ENCODE assay signal across 1 cellular context in genomic region chr4:70903282-70903603, GRCh38.
A peak's percentile ranks its signal among the peaks of the same experiment; 100 is the strongest.
TF ChIP-seq lines count a peak whose summit lies in the region.

No MANE protein-coding gene starts in this region.

TF ChIP-seq in K562, 482 proteins besides CTCF, POLR2A, EP300 and RAD21 (continued from another document and continues in another):
- TF ChIP-seq CREB3L1 (IDR thresholded peaks at IDR 0.05; ENCODE audit: borderline replicate concordance, low read depth): peak; percentile 50; the same call in 1 of the 2 replicates
- TF ChIP-seq STAT5B (CRISPR knock-in tag; IDR thresholded peaks at IDR 0.05): no peak
- TF ChIP-seq GTF2E2 (tag; IDR thresholded peaks at IDR 0.05): no peak
- TF ChIP-seq ZNF507 (tag; conservative IDR thresholded peaks at IDR 0.05): no peak
- 0 out of 2 replicates have a peak, but pooled peaks have one; percentile 34 for TF ChIP-seq ZNF79 (CRISPR knock-in tag; IDR thresholded peaks at IDR 0.05; ENCODE audit: low read depth)
- TF ChIP-seq STAT5A (IDR thresholded peaks at IDR 0.05; ENCODE audit: borderline replicate concordance, low read length): peak; percentile 99
- peak; percentile 21; the same call in 1 of the 2 replicates for TF ChIP-seq CEBPB (tag; IDR thresholded peaks at IDR 0.05)
- TF ChIP-seq CAMTA2 (CRISPR knock-in tag; conservative IDR thresholded peaks at IDR 0.05): no peak
- TF ChIP-seq DIDO1 (tag; IDR thresholded peaks at IDR 0.05; ENCODE audit: low read depth): peak; percentile 56; the same call in 1 of the 2 replicates
- TF ChIP-seq U2AF2 (optimal IDR thresholded peaks at IDR 0.05; ENCODE audit: low read depth, low read length): no peak
- no peak for TF ChIP-seq POLR2B (IDR thresholded peaks at IDR 0.05; ENCODE audit: low read depth, partially characterized antibody)
- no peak for TF ChIP-seq NRF1 (conservative IDR thresholded peaks at IDR 0.05 in 1 of 2, IDR thresholded peaks at IDR 0.05 in 1 of 2)
- no peak for TF ChIP-seq CBX2 (IDR thresholded peaks at IDR 0.05; ENCODE audit: insufficient read depth, low read length, poor library complexity, severe bottlenecking)
- TF ChIP-seq CBFA2T2 (conservative IDR thresholded peaks at IDR 0.05): peak; percentile 100
- 0 out of 2 replicates have a peak, but pooled peaks have one; percentile 27 for TF ChIP-seq ZNF717 (CRISPR knock-in tag; IDR thresholded peaks at IDR 0.05)
- no peak for TF ChIP-seq THAP7 (CRISPR knock-in tag; IDR thresholded peaks at IDR 0.05)
- no peak for TF ChIP-seq HNRNPK (IDR thresholded peaks at IDR 0.05; ENCODE audit: low read depth, low read length, poor library complexity, severe bottlenecking)
- peak; percentile 72; the same call in 1 of the 2 replicates for TF ChIP-seq ZBTB26 (CRISPR knock-in tag; IDR thresholded peaks at IDR 0.05)
- no peak for TF ChIP-seq ZBTB5 (IDR thresholded peaks at IDR 0.05)
- TF ChIP-seq ZNF639 (CRISPR knock-in tag; conservative IDR thresholded peaks at IDR 0.05 in 1 of 2, IDR thresholded peaks at IDR 0.05 in 1 of 2): peak in 1 of 2 experiments; percentile 91; a peak in 2 of 4 replicates
- TF ChIP-seq CBX8 (IDR thresholded peaks at IDR 0.05; ENCODE audit: borderline replicate concordance, extremely low read depth, low read depth, low read length, poor library complexity, severe bottlenecking): no peak
- no peak for TF ChIP-seq ZNF3 (CRISPR knock-in tag; IDR thresholded peaks at IDR 0.05)
- TF ChIP-seq FOXK1 (CRISPR knock-in tag; IDR thresholded peaks at IDR 0.05; ENCODE audit: borderline replicate concordance): no peak
- TF ChIP-seq FOXK2 (conservative IDR thresholded peaks at IDR 0.05 in 1 of 2, IDR thresholded peaks at IDR 0.05 in 1 of 2; ENCODE audit: low read depth in 2 of 2): peak; percentile 88 to 93
- no peak for TF ChIP-seq ASH1L (IDR thresholded peaks at IDR 0.05; ENCODE audit: borderline replicate concordance, low read depth, partially characterized antibody)
- no peak for TF ChIP-seq SAP30 (IDR thresholded peaks at IDR 0.05; ENCODE audit: borderline replicate concordance, insufficient read depth, low read depth, low read length, poor library complexity, severe bottlenecking)
- no peak for TF ChIP-seq HNRNPLL (IDR thresholded peaks at IDR 0.05; ENCODE audit: low read depth, low read length, poor library complexity, severe bottlenecking)
- TF ChIP-seq ZSCAN32 (CRISPR knock-in tag; IDR thresholded peaks at IDR 0.05): no peak
- peak; percentile 69; the same call in 1 of the 2 replicates for TF ChIP-seq KLF6 (CRISPR knock-in tag; IDR thresholded peaks at IDR 0.05; ENCODE audit: borderline replicate concordance)
- TF ChIP-seq CREM (IDR thresholded peaks at IDR 0.05; ENCODE audit: low read depth): peak; percentile 96
- no peak for TF ChIP-seq MCM2 (IDR thresholded peaks at IDR 0.05; ENCODE audit: low read depth)
- peak; percentile 92 for TF ChIP-seq MTA3 (IDR thresholded peaks at IDR 0.05; ENCODE audit: borderline replicate concordance)
- no peak for TF ChIP-seq PHB (CRISPR knock-in tag; IDR thresholded peaks at IDR 0.05)
- no peak for TF ChIP-seq HDGF (IDR thresholded peaks at IDR 0.05)
- TF ChIP-seq ZKSCAN8 (CRISPR knock-in tag; IDR thresholded peaks at IDR 0.05): peak; percentile 88
- TF ChIP-seq ZNF830 (CRISPR knock-in tag; IDR thresholded peaks at IDR 0.05): no peak
- peak; percentile 99 to 100 for TF ChIP-seq ARNT (IDR thresholded peaks at IDR 0.05)
- TF ChIP-seq NFATC3 (IDR thresholded peaks at IDR 0.05): peak; percentile 85; the same call in 1 of the 2 replicates
- peak; percentile 88; the same call in 1 of the 2 replicates for TF ChIP-seq NR4A1 (CRISPR knock-in tag; IDR thresholded peaks at IDR 0.05)
- peak; percentile 94 for TF ChIP-seq NR4A1 (tag; IDR thresholded peaks at IDR 0.05)
- no peak for TF ChIP-seq ZNF143 (CRISPR knock-in tag; IDR thresholded peaks at IDR 0.05)
- no peak for TF ChIP-seq SP2 (IDR thresholded peaks at IDR 0.05; ENCODE audit: extremely low read depth, low read depth, low read length, poor library complexity, severe bottlenecking)
- TF ChIP-seq MXI1 (IDR thresholded peaks at IDR 0.05; ENCODE audit: low read depth, low read length): peak; percentile 83; the same call in 1 of the 2 replicates
- no peak for TF ChIP-seq ZFP30 (CRISPR knock-in tag; IDR thresholded peaks at IDR 0.05; ENCODE audit: borderline replicate concordance)
- TF ChIP-seq ZNF174 (CRISPR knock-in tag; IDR thresholded peaks at IDR 0.05): no peak
- TF ChIP-seq IRF1 (CRISPR knock-in tag; IDR thresholded peaks at IDR 0.05; ENCODE audit: borderline replicate concordance): no peak
- no peak for TF ChIP-seq NR0B1 (IDR thresholded peaks at IDR 0.05; ENCODE audit: partially characterized antibody)
- no peak for TF ChIP-seq FOXA1 (IDR thresholded peaks at IDR 0.05; ENCODE audit: borderline replicate concordance)
- TF ChIP-seq TFAM (CRISPR knock-in tag; conservative IDR thresholded peaks at IDR 0.05): no peak
- no peak for TF ChIP-seq PBX2 (CRISPR knock-in tag; IDR thresholded peaks at IDR 0.05; ENCODE audit: low read depth)
- peak; percentile 96 for TF ChIP-seq PBX2 (tag; conservative IDR thresholded peaks at IDR 0.05; ENCODE audit: low read depth)
- no peak for TF ChIP-seq SREBF2 (CRISPR knock-in tag; IDR thresholded peaks at IDR 0.05)
- TF ChIP-seq MLLT1 (IDR thresholded peaks at IDR 0.05): peak; percentile 69 to 82; a peak in 3 of 4 replicates
- no peak for TF ChIP-seq ZNF77 (CRISPR knock-in tag; IDR thresholded peaks at IDR 0.05)
- no peak; the same call in 1 of the 2 replicates for TF ChIP-seq ZBTB7A (IDR thresholded peaks at IDR 0.05; ENCODE audit: borderline replicate concordance, control insufficient read depth, low read depth, low read length)
